In the genomic region with DNA sequence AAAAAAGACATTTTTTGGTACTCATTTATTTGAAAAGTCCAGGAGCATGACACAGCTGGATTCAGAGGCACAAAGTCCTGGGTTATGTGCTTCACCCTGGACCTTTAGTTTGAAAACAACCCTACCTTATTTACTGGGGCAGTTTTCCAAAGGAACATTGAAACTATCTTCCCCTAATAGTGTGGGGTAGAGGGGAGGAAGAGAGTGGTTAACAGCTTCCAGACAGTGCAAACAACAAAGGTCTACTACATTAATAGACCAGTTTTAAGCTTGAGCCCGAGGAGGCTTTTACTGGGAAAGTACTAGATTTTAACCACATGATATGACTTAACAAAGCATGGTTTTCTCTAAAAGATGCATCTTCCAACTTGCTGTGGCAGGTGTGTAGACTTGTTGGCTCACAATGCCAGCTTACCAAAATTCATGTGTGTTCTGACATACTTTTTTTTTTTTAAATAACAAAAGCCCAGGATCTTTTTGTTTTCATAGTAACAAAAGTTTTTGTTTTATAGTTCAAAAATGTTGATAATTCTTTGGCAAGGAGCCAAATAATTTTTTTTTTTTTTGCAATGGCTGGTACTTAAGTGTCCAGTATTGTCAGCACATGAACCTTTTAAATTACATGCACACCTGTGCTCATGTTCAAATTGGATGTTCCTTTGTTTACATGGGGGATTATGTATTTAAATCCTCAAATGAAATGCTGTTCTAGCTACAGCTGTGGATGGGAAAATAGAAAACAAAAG, we compare ENCODE assay signal across 8 cellular contexts. TPM values are rescaled to one million over a fixed set of nuclear protein-coding genes. Genes with fewer than 3 reads are reported as not detected.
DNase-seq lines count a peak whose midpoint lies in the region; ATAC-seq, FAIRE-seq and TF ChIP-seq lines count a peak whose summit lies in the region.

No MANE protein-coding gene starts in this region.

- H2AFZ ChIP-seq in K562 (ENCODE audit: low read depth, low read length): no peak overlapping the region

- TF ChIP-seq EP300 in K562 (IDR thresholded peaks at IDR 0.05; ENCODE audit: low read length): no peak

- no peak for DNase-seq in AG09309 (ENCODE audit: low read depth)
- peak; percentile 32 for DNase-seq in Jurkat, Clone E6-1 (ENCODE audit: low read depth, low spot score)
- no peak for DNase-seq in K562 (ENCODE audit: extremely low read depth in 1 of 4, low spot score in 3 of 4)
- no peak for DNase-seq in activated CD8-positive, alpha-beta memory T cell treated with anti-CD3 and anti-CD28 coated beads, Interleukin-2, amount 50 U/mL, for 4 hours
- DNase-seq in stimulated activated CD4-positive, alpha-beta T cell treated with anti-CD3 and anti-CD28 coated beads, Interleukin-4, amount 100 ng/mL, for 24 hours: no peak
- DNase-seq in putamen (ENCODE audit: low spot score): no peak

- H3K27ac ChIP-seq in K562 (ENCODE audit: extremely low read depth, low read depth, low read length): peak overlapping the region; percentile 3
- H3K27ac ChIP-seq in mesodermal cell (ENCODE audit: low read depth, low read length, severe bottlenecking): peak overlapping the region; percentile 46

- no peak for TF ChIP-seq POLR2A in K562 (conservative IDR thresholded peaks at IDR 0.05)

- TF ChIP-seq RAD21 in K562 (CRISPR knock-in tag; conservative IDR thresholded peaks at IDR 0.05 in 1 of 2, IDR thresholded peaks at IDR 0.05 in 1 of 2): no peak

- no peak for FAIRE-seq in K562 (lab: Jason Lieb, UNC)

- no TSS peak for BruUV-seq in K562 (replicated peaks; lab: Mats Ljungman, UMichigan)

- H3K36me3 ChIP-seq in K562 (ENCODE audit: control insufficient read depth, insufficient read depth, low read length) (peaks cover 57% of the 10 kb centered on the region), mesodermal cell (ENCODE audit: control insufficient read depth, insufficient read depth, low read length) (peaks cover 40% of the 10 kb centered on the region)

- H3K79me2 ChIP-seq in K562 (ENCODE audit: control insufficient read depth, insufficient read depth, low read length): peaks cover 69% of the 10 kb centered on the region

- peak overlapping the region; percentile 89 for H3K4me3 ChIP-seq in AG09309 (ENCODE audit: control insufficient read depth, low read depth, low read length)
- no peak overlapping the region; the same call in 1 of the 2 replicates for H3K4me3 ChIP-seq in Jurkat, Clone E6-1 (ENCODE audit: low read length)
- peak overlapping the region; percentile 93 for H3K4me3 ChIP-seq in K562
- H3K4me3 ChIP-seq in mesodermal cell (ENCODE audit: extremely low read depth, insufficient read depth, low read length, poor library complexity, severe bottlenecking): peak overlapping the region; percentile 86

- H3K4me1 ChIP-seq in K562 (replicated peaks in 1 of 2; ENCODE audit: control insufficient read depth in 2 of 2, insufficient read depth in 2 of 2, low read length in 2 of 2): peaks cover 17 to 47% of the 10 kb centered on the region in 2 experiments; a peak in 4 of 5 replicates
- H3K4me1 ChIP-seq in mesodermal cell (ENCODE audit: control insufficient read depth, insufficient read depth, low read length, poor library complexity, severe bottlenecking): peaks cover 53% of the 10 kb centered on the region

- in situ Hi-C loops in K562 (cut with MboI): no loop called here

- H3K27me3 ChIP-seq in K562 (ENCODE audit: control insufficient read depth in 2 of 2, insufficient read depth in 2 of 2, low read length in 2 of 2): no peaks in the 10 kb centered on the region

- H4K20me1 ChIP-seq in K562 (replicated peaks; ENCODE audit: control insufficient read depth, insufficient read depth, low read length): no peaks in the 10 kb centered on the region

- peak; percentile 7; the same call in 1 of the 3 replicates for ATAC-seq in K562
- no peak for ATAC-seq in activated CD4-positive, CD25-positive, alpha-beta regulatory T cell treated with anti-CD3 and anti-CD28 coated beads, Interleukin-2, amount 50 U/mL, for 24 hours

- no peaks in the 10 kb centered on the region for H3K9me1 ChIP-seq in K562 (ENCODE audit: control insufficient read depth, insufficient read depth, low read length)

- POLR2A ChIA-PET in K562 (lab: Yijun Ruan, JAX): interaction anchor here (0.6 to 1.0 kb wide), 3 partner anchors 50 to 197 kb away, joined by 3 read pairs; no protein-coding TSS in a partner anchor

- peak overlapping the region; percentile 86 for H3K4me2 ChIP-seq in K562 (ENCODE audit: insufficient read depth, low read length)

- TF ChIP-seq CTCF in AG09309 (IDR thresholded peaks at IDR 0.05; ENCODE audit: control insufficient read depth, insufficient read depth, low read depth, low read length, missing control alignments): no peak
- TF ChIP-seq CTCF in K562 (IDR thresholded peaks at IDR 0.05 in 2 of 3, conservative IDR thresholded peaks at IDR 0.05 in 1 of 3; ENCODE audit: insufficient read depth in 2 of 3, low read depth in 1 of 3, low read length in 3 of 3): no peak

- CTCF ChIA-PET in K562 (lab: Yijun Ruan, JAX; ENCODE audit: low intra/inter-chr PET ratio): no interaction called here

- peak overlapping the region in 1 of 2 experiments; percentile 84; a peak in 2 of 4 replicates for H3K9ac ChIP-seq in K562 (ENCODE audit: insufficient read depth in 1 of 2, low read depth in 2 of 2, low read length in 2 of 2)

- WGBS in K562 (ENCODE audit: insufficient coverage, low coverage, missing lambda C conversion rate): 0% methylated on average over 1 of the region's 1 CpG
- WGBS in mesodermal cell (ENCODE audit: insufficient coverage in 2 of 2), 2 experiments: no CpG with 5 or more reads among the region's 1 CpG

- intact Hi-C loops in K562 (cut with micrococcal nuclease): no loop called here

- no peaks in the 10 kb centered on the region; the same call in 1 of the 2 replicates for H3K9me3 ChIP-seq in K562 (replicated peaks; ENCODE audit: control insufficient read depth, insufficient read depth, low read depth, low read length)
- no peaks in the 10 kb centered on the region for H3K9me3 ChIP-seq in mesodermal cell (ENCODE audit: control insufficient read depth, low read length)

RNA-seq across cellular contexts. Expression of gene GSTO1, which starts 1.8 kb away (rescaled TPM):
- 245 TPM for polyA plus RNA-seq in Jurkat, Clone E6-1 (2012; ENCODE audit: insufficient read depth, insufficient read length)
- total RNA-seq in K562 (2011; cell fraction: chromatin; rRNA removed; ENCODE audit: low replicate concordance): 31.7 and 33.4 TPM in 2 replicates
- 55.9 and 65.0 TPM in 2 replicates for total RNA-seq in K562 (2011; cell fraction: nucleolus; rRNA removed)
- total RNA-seq in K562 (2011; cell fraction: nucleoplasm; rRNA removed): 52.1 and 63.5 TPM in 2 replicates
- total RNA-seq in K562 (2014; rRNA removed) (221 and 225 TPM in 2 replicates), K562 (2014; rRNA removed; fragmentation: Illumina TruSeq; extraction: Trizol) (237 and 280 TPM in 2 replicates), K562 (2015; rRNA removed; fragmentation: Illumina TruSeq; extraction: Trizol) (195 and 204 TPM in 2 replicates), K562 (2021) (252 and 275 TPM in 2 replicates)
- polyA plus RNA-seq in K562 (2011; rRNA removed) (401 and 592 TPM in 2 replicates), K562 (2014; fragmentation: Illumina TruSeq; extraction: Trizol) (283 and 333 TPM in 2 replicates), K562 (2014; fragmentation: Nextera tagmentation; extraction: Ambion mirVana) (100 to 1,000 TPM; 136 to 205 TPM), K562 (2014; rRNA removed) (315 and 359 TPM in 2 replicates)
- polyA plus RNA-seq in K562 (2011; cell fraction: cytosol; rRNA removed): 146 and 208 TPM in 2 replicates
- 83.6 and 116 TPM in 2 replicates for polyA plus RNA-seq in K562 (2011; cell fraction: nucleus; rRNA removed)
- 188 and 273 TPM in 2 replicates for polyA plus RNA-seq in K562 (2012)
- 170 and 176 TPM in 2 replicates for polyA minus RNA-seq in K562 (2011; rRNA and poly(A)+ RNA removed)
- polyA minus RNA-seq in K562 (2011; cell fraction: cytosol; rRNA and poly(A)+ RNA removed): 104 and 123 TPM in 2 replicates
- polyA minus RNA-seq in K562 (2011; cell fraction: nucleus; rRNA and poly(A)+ RNA removed): 32.2 and 48.5 TPM in 2 replicates
- 350 TPM for polyA plus RNA-seq in mesodermal cell (2013, experiment 1 of 2)
- polyA plus RNA-seq in mesodermal cell (2013, experiment 2 of 2): 326 TPM

RNA-seq across cellular contexts. Expression of gene GSTO2, which starts 12.5 kb away (rescaled TPM):
- polyA plus RNA-seq in Jurkat, Clone E6-1 (2012; ENCODE audit: insufficient read depth, insufficient read length): not detected
- total RNA-seq in K562 (2011; cell fraction: chromatin; rRNA removed; ENCODE audit: low replicate concordance): 0.79 and 1.1 TPM in 2 replicates
- total RNA-seq in K562 (2011; cell fraction: nucleolus; rRNA removed): 0.79 and 1.8 TPM in 2 replicates
- 1.2 and 2.1 TPM in 2 replicates for total RNA-seq in K562 (2011; cell fraction: nucleoplasm; rRNA removed)
- total RNA-seq in K562 (2014; rRNA removed) (0.18 and 0.33 TPM in 2 replicates), K562 (2014; rRNA removed; fragmentation: Illumina TruSeq; extraction: Trizol) (0.29 and 0.45 TPM in 2 replicates), K562 (2015; rRNA removed; fragmentation: Illumina TruSeq; extraction: Trizol) (0.30 and 0.40 TPM in 2 replicates), K562 (2021) (0.96 and 1.4 TPM in 2 replicates)
- polyA plus RNA-seq in K562 (2011; rRNA removed) (0.74 and 1.8 TPM in 2 replicates), K562 (2014; fragmentation: Illumina TruSeq; extraction: Trizol) (0.40 and 0.78 TPM in 2 replicates), K562 (2014; fragmentation: Nextera tagmentation; extraction: Ambion mirVana) (1 to 10 TPM in 1 of 2 experiments, under 1 TPM in 1; 0.90 to 1.0 TPM), K562 (2014; rRNA removed) (1.1 and 1.7 TPM in 2 replicates)
- 1.4 and 2.1 TPM in 2 replicates for polyA plus RNA-seq in K562 (2011; cell fraction: cytosol; rRNA removed)
- polyA plus RNA-seq in K562 (2011; cell fraction: nucleus; rRNA removed): 0.86 and 0.92 TPM in 2 replicates
- 0.65 and 0.80 TPM in 2 replicates for polyA plus RNA-seq in K562 (2012)
- 0.27 and 0.67 TPM in 2 replicates for polyA minus RNA-seq in K562 (2011; rRNA and poly(A)+ RNA removed)
- 0.57 and 0.82 TPM in 2 replicates for polyA minus RNA-seq in K562 (2011; cell fraction: cytosol; rRNA and poly(A)+ RNA removed)
- polyA minus RNA-seq in K562 (2011; cell fraction: nucleus; rRNA and poly(A)+ RNA removed): 0.78 and 1.8 TPM in 2 replicates
- polyA plus RNA-seq in mesodermal cell (2013, experiment 1 of 2): 0.55 TPM
- polyA plus RNA-seq in mesodermal cell (2013, experiment 2 of 2): 0.56 TPM

RNA-seq across cellular contexts. Expression of gene CFAP43, which starts 24.3 kb away (rescaled TPM):
- not detected for polyA plus RNA-seq in Jurkat, Clone E6-1 (2012; ENCODE audit: insufficient read depth, insufficient read length)
- 0.32 and 0.49 TPM in 2 replicates for total RNA-seq in K562 (2011; cell fraction: chromatin; rRNA removed; ENCODE audit: low replicate concordance)
- 0.17 TPM in 1 of 2 replicates, not detected in the other for total RNA-seq in K562 (2011; cell fraction: nucleolus; rRNA removed)
- 0.51 and 0.99 TPM in 2 replicates for total RNA-seq in K562 (2011; cell fraction: nucleoplasm; rRNA removed)
- total RNA-seq in K562 (2014; rRNA removed) (0.09 and 0.20 TPM in 2 replicates), K562 (2014; rRNA removed; fragmentation: Illumina TruSeq; extraction: Trizol) (0.10 and 0.11 TPM in 2 replicates), K562 (2015; rRNA removed; fragmentation: Illumina TruSeq; extraction: Trizol) (0.11 and 0.15 TPM in 2 replicates), K562 (2021) (0.16 and 0.20 TPM in 2 replicates)
- polyA plus RNA-seq in K562 (2011; rRNA removed) (0.43 and 0.86 TPM in 2 replicates), K562 (2014; fragmentation: Illumina TruSeq; extraction: Trizol) (0.09 TPM in 1 of 2 replicates, not detected in the other), K562 (2014; fragmentation: Nextera tagmentation; extraction: Ambion mirVana) (under 1 TPM in 1 of 2 experiments, not detected in 1; 0.07 TPM), K562 (2014; rRNA removed) (0.04 and 0.54 TPM in 2 replicates)
- 0.27 and 0.31 TPM in 2 replicates for polyA plus RNA-seq in K562 (2011; cell fraction: cytosol; rRNA removed)
- polyA plus RNA-seq in K562 (2011; cell fraction: nucleus; rRNA removed): 0.83 and 1.0 TPM in 2 replicates
- polyA plus RNA-seq in K562 (2012): 0.10 and 0.17 TPM in 2 replicates
- 0.87 and 1.1 TPM in 2 replicates for polyA minus RNA-seq in K562 (2011; rRNA and poly(A)+ RNA removed)
- not detected in 2 replicates for polyA minus RNA-seq in K562 (2011; cell fraction: cytosol; rRNA and poly(A)+ RNA removed)
- polyA minus RNA-seq in K562 (2011; cell fraction: nucleus; rRNA and poly(A)+ RNA removed): 0.27 and 0.44 TPM in 2 replicates
- 0.63 TPM for polyA plus RNA-seq in mesodermal cell (2013, experiment 1 of 2)
- 0.56 TPM for polyA plus RNA-seq in mesodermal cell (2013, experiment 2 of 2)
